Comparison of ENCODE assay signal across 20 cellular contexts in genomic region chr20:10972219-10972860, GRCh38.
DNase-seq lines count a peak whose midpoint lies in the region; ATAC-seq and TF ChIP-seq lines count a peak whose summit lies in the region.
"Had no signal": no experiment of that assay in that cellular context is flagged by ENCODE, and none has a peak within 500 bp of the region (broad histone marks: within the 10 kb centered on the region; RNA-seq: fewer than 3 reads in every experiment).

No MANE protein-coding gene starts in this region.

- DNase-seq in AG04450 (ENCODE audit: low read depth, low spot score) (no peak), HFF-Myc (ENCODE audit: extremely low read depth, low read depth) (no peak), chondrocyte (ENCODE audit: low spot score) (no peak), osteoblast (ENCODE audit: insufficient read length, low spot score, missing footprints) (no peak), SKM-1 (lab: John Stamatoyannopoulos, UW; ENCODE audit: unreplicated experiment) (no peak)
- DNase-seq in stimulated activated naive B cell treated with anti-CD40 and anti-IgM and Interleukin-4, amounts not matched to agents 10 μg/mL and 1 μg/mL and 100 μg/mL, for 72 hours = no peak
- DNase-seq: ACHN; CD4-positive, CD25-positive, alpha-beta regulatory T cell; COR-L47; GF-D8; NCI-H1105; NCI-H1694 treated with DMSO at 0.1 percent for 48 hours; PC-9; SW 1271 had no signal

- no peak overlapping the region for H3K4me2 ChIP-seq in osteoblast (ENCODE audit: insufficient read depth, low read length)
- H3K4me2 ChIP-seq: GM23338, PC-9 had no signal

- peaks cover 5% of the 10 kb centered on the region for H3K9me3 Mint-ChIP-seq in chondrocyte (ENCODE audit: low read depth)
- H3K9me3 Mint-ChIP-seq in stimulated activated naive B cell treated with anti-CD40 and anti-IgM and Interleukin-4, amounts not matched to agents 10 μg/mL and 1 μg/mL and 100 μg/mL, for 72 hours = peaks cover 3% of the 10 kb centered on the region in 2 donors
- H3K9me3 Mint-ChIP-seq: GM23338 had no signal

- H3K9me3 ChIP-seq in AG04450 (ENCODE audit: control insufficient read depth, insufficient read depth, low read length) (no peaks in the 10 kb centered on the region), osteoblast (ENCODE audit: low read depth, low read length) (no peaks in the 10 kb centered on the region)

- H3K4me1 ChIP-seq in osteoblast (ENCODE audit: insufficient read depth, low read length) = no peaks in the 10 kb centered on the region

- no peaks in the 10 kb centered on the region for H3K27me3 Mint-ChIP-seq in chondrocyte (ENCODE audit: low read depth)
- H3K27me3 Mint-ChIP-seq in stimulated activated naive B cell treated with anti-CD40 and anti-IgM and Interleukin-4, amounts not matched to agents 10 μg/mL and 1 μg/mL and 100 μg/mL, for 72 hours = no peaks in the 10 kb centered on the region
- H3K27me3 Mint-ChIP-seq: B cell; CD4-positive, CD25-positive, alpha-beta regulatory T cell had no signal

- ATAC-seq in stimulated activated naive B cell treated with anti-CD40 and anti-IgM and Interleukin-4, amounts not matched to agents 10 μg/mL and 1 μg/mL and 100 μg/mL, for 72 hours (replicated peaks) = no peak
- no peak for ATAC-seq in GM18498 (IDR thresholded peaks at IDR 0.05; ENCODE audit: unreplicated experiment)
- ATAC-seq: GM23338, HCT116, K562 had no signal

- POLR2A ChIA-PET in AG04450 (lab: Yijun Ruan, JAX) = no interaction called here

- H3K4me3 ChIP-seq in AG04450 (ENCODE audit: low read depth, low read length) (no peak overlapping the region), HFF-Myc (replicated peaks; ENCODE audit: low read depth, low read length) (no peak overlapping the region), osteoblast (ENCODE audit: insufficient read depth, low read length) (no peak overlapping the region)
- H3K4me3 ChIP-seq: GM23338, K562, PC-9 had no signal

- H3K27ac ChIP-seq in AG04450 (ENCODE audit: low read depth, low read length) (no peak overlapping the region), osteoblast (ENCODE audit: low read depth, low read length) (no peak overlapping the region)
- H3K27ac ChIP-seq: PC-9, RWPE1 had no signal

- H3K27ac Mint-ChIP-seq in chondrocyte (ENCODE audit: unreplicated experiment) = no peak overlapping the region
- H3K27ac Mint-ChIP-seq in stimulated activated naive B cell treated with anti-CD40 and anti-IgM and Interleukin-4, amounts not matched to agents 10 μg/mL and 1 μg/mL and 100 μg/mL, for 72 hours = no peak overlapping the region
- H3K27ac Mint-ChIP-seq: B cell; CD4-positive, CD25-positive, alpha-beta regulatory T cell; GM23338 had no signal

- no peak overlapping the region for H2AFZ ChIP-seq in osteoblast (ENCODE audit: low read length)
- H2AFZ ChIP-seq: GM23338, PC-9 had no signal

- H3K79me2 ChIP-seq in osteoblast (ENCODE audit: insufficient read depth, low read length) = no peaks in the 10 kb centered on the region

- CTCF ChIA-PET in AG04450 (lab: Charles Lee) = no interaction called here

- peaks cover 3% of the 10 kb centered on the region for H3K4me1 Mint-ChIP-seq in chondrocyte (ENCODE audit: low read depth)
- no peaks in the 10 kb centered on the region for H3K4me1 Mint-ChIP-seq in stimulated activated naive B cell treated with anti-CD40 and anti-IgM and Interleukin-4, amounts not matched to agents 10 μg/mL and 1 μg/mL and 100 μg/mL, for 72 hours
- H3K4me1 Mint-ChIP-seq: B cell; CD4-positive, CD25-positive, alpha-beta regulatory T cell had no signal

- H4K20me1 ChIP-seq in osteoblast (ENCODE audit: insufficient read depth, low read length) = no peaks in the 10 kb centered on the region

- TF ChIP-seq CTCF in AG04450 (IDR thresholded peaks at IDR 0.05; ENCODE audit: low read depth, low read length) (peak; percentile 29), HFF-Myc (IDR thresholded peaks at IDR 0.05; ENCODE audit: low read depth, low read length, missing control alignments) (peak; percentile 15), chondrocyte (IDR thresholded peaks at IDR 0.05) (peak; percentile 54), osteoblast (IDR thresholded peaks at IDR 0.05; ENCODE audit: extremely low read depth, low read depth, low read length) (peak; percentile 21)

- H3K4me3 Mint-ChIP-seq in chondrocyte (ENCODE audit: unreplicated experiment) = no peak overlapping the region
- H3K4me3 Mint-ChIP-seq in stimulated activated naive B cell treated with anti-CD40 and anti-IgM and Interleukin-4, amounts not matched to agents 10 μg/mL and 1 μg/mL and 100 μg/mL, for 72 hours = no peak overlapping the region
- H3K4me3 Mint-ChIP-seq: B cell; CD4-positive, CD25-positive, alpha-beta regulatory T cell; GM23338 had no signal

- no peaks in the 10 kb centered on the region for H3K27me3 ChIP-seq in AG04450 (ENCODE audit: control insufficient read depth, insufficient read depth, low read length)
- no peaks in the 10 kb centered on the region for H3K27me3 ChIP-seq in osteoblast (ENCODE audit: insufficient read depth, low read length)

- H3K36me3 Mint-ChIP-seq in chondrocyte (ENCODE audit: low read depth) = no peaks in the 10 kb centered on the region
- H3K36me3 Mint-ChIP-seq in stimulated activated naive B cell treated with anti-CD40 and anti-IgM and Interleukin-4, amounts not matched to agents 10 μg/mL and 1 μg/mL and 100 μg/mL, for 72 hours = no peaks in the 10 kb centered on the region
- H3K36me3 Mint-ChIP-seq: CD4-positive, CD25-positive, alpha-beta regulatory T cell had no signal

- no peaks in the 10 kb centered on the region for H3K36me3 ChIP-seq in osteoblast (ENCODE audit: insufficient read depth, low read length)
